In genomic region chr5:181260720-181261319, GRCh38 we compare ENCODE assay signal across 8 cellular contexts. TPM values are rescaled to one million over a fixed set of nuclear protein-coding genes. Genes with fewer than 3 reads are reported as not detected.
DNase-seq lines count a peak whose midpoint lies in the region; ATAC-seq and TF ChIP-seq lines count a peak whose summit lies in the region.

TRIM52 (minus strand) TSS chr5:181261143; CDS start chr5:181260813, 330 bp downstream.

- no peaks in the 10 kb centered on the region for H3K27me3 Mint-ChIP-seq in CD8-positive, alpha-beta memory T cell

- peak within 1 kb of the TSS; percentile 95 to 99 (median 98) for H3K27ac Mint-ChIP-seq in CD8-positive, alpha-beta memory T cell

- peak within 1 kb of the TSS; percentile 99 for H2AFZ ChIP-seq in neural cell (ENCODE audit: low read depth, low read length)

- peak within 1 kb of the TSS; percentile 100 for H3K9ac ChIP-seq in neural cell (ENCODE audit: low read length)
- peak within 1 kb of the TSS; percentile 88 to 100 (median 100) for H3K9ac ChIP-seq in subcutaneous abdominal adipose tissue (ENCODE audit: low read length in 5 of 5)

- in situ Hi-C loops in KBM-7 (cut with MboI; ENCODE audit: low pct_unique_long_range_greater_than_20kb, low sequenced_read_pairs): no loop called here

- H3K9me3 Mint-ChIP-seq in CD8-positive, alpha-beta memory T cell: no peaks in the 10 kb centered on the region

- H3K4me1 ChIP-seq in CD8-positive, alpha-beta memory T cell (ENCODE audit: insufficient read depth, low read length): peaks cover 49% of the 10 kb centered on the region
- H3K4me1 ChIP-seq in subcutaneous abdominal adipose tissue (ENCODE audit: control insufficient read depth in 5 of 5, insufficient read depth in 5 of 5, low read length in 5 of 5): peaks cover 16 to 49% (median 47%) of the 10 kb centered on the region in 5 donors

- no peaks in the 10 kb centered on the region for H3K9me2 ChIP-seq in neural cell (ENCODE audit: insufficient read depth, low read length)

- H3K4me3 ChIP-seq in CD8-positive, alpha-beta memory T cell (ENCODE audit: low read length): peak within 1 kb of the TSS; percentile 99
- H3K4me3 ChIP-seq in fibroblast of mammary gland (ENCODE audit: control insufficient read depth, low read depth, low read length): peak within 1 kb of the TSS; percentile 71
- peak within 1 kb of the TSS; percentile 85 for H3K4me3 ChIP-seq in neural cell (ENCODE audit: low read length)
- peak within 1 kb of the TSS; percentile 95 to 100 (median 99) for H3K4me3 ChIP-seq in subcutaneous abdominal adipose tissue (ENCODE audit: low read depth in 1 of 5, low read length in 5 of 5)

- peaks cover 60% of the 10 kb centered on the region for H3K79me2 ChIP-seq in neural cell (replicated peaks; ENCODE audit: insufficient read depth, low read length)

- H3K4me3 Mint-ChIP-seq in CD8-positive, alpha-beta memory T cell: peak within 1 kb of the TSS; percentile 97 to 99 (median 98)

- peak; percentile 83 to 95 (median 91) for DNase-seq in CD8-positive, alpha-beta memory T cell
- DNase-seq in KBM-7 (peak; percentile 93), activated T-cell treated with anti-CD3 and anti-CD28 coated beads for 4 hours (peak; percentile 87), fibroblast of mammary gland (ENCODE audit: low read depth) (peak; percentile 88), SKM-1 treated with dmso at 0.1 percent for 144 hours (lab: John Stamatoyannopoulos, UW; ENCODE audit: unreplicated experiment) (no peak)

- peak; percentile 48 for TF ChIP-seq EP300 in neural cell (conservative IDR thresholded peaks at IDR 0.05; ENCODE audit: poor library complexity, severe bottlenecking)

- H3K36me3 Mint-ChIP-seq in CD8-positive, alpha-beta memory T cell: peaks cover 5 to 52% (median 13%) of the 10 kb centered on the region in 3 donors

- H3K4me2 ChIP-seq in neural cell (ENCODE audit: low read length): peak within 1 kb of the TSS; percentile 90

- no peaks in the 10 kb centered on the region for H3K27me3 ChIP-seq in CD8-positive, alpha-beta memory T cell (ENCODE audit: insufficient read depth, low read length, poor library complexity, severe bottlenecking)
- H3K27me3 ChIP-seq in neural cell (ENCODE audit: insufficient read depth, low read depth, low read length) (no peaks in the 10 kb centered on the region), subcutaneous abdominal adipose tissue (ENCODE audit: control insufficient read depth in 5 of 5, insufficient read depth in 4 of 5, low read length in 5 of 5) (no peaks in the 10 kb centered on the region)

- POLR2A ChIA-PET in CD8-positive, alpha-beta memory T cell (lab: Charles Lee): interaction anchor here (0.6 to 4.7 kb wide), 10 partner anchors 9 to 458 kb away, joined by 3 to 118 read pairs (median 20); partner anchors contain the start of genes RACK1 and TRIM41

- H3F3A ChIP-seq in neural cell (ENCODE audit: insufficient read depth, low read length, poor library complexity, severe bottlenecking): no peaks in the 10 kb centered on the region

- H4K20me1 ChIP-seq in neural cell (ENCODE audit: insufficient read depth): no peaks in the 10 kb centered on the region

- CTCF ChIA-PET in CD8-positive, alpha-beta memory T cell (lab: Charles Lee): interaction anchor here (1.0 to 3.5 kb wide), 13 partner anchors 9 to 92 kb away, joined by 3 to 39 read pairs (median 8); partner anchors contain the start of genes RACK1, TRIM41 and TRIM7

- TF ChIP-seq CTCF in fibroblast of mammary gland (conservative IDR thresholded peaks at IDR 0.05; ENCODE audit: control insufficient read depth, insufficient read depth, low read depth, low read length): no peak
- TF ChIP-seq CTCF in neural cell (IDR thresholded peaks at IDR 0.05; ENCODE audit: poor library complexity, severe bottlenecking): peak; percentile 40

- H3K27ac ChIP-seq in CD8-positive, alpha-beta memory T cell (ENCODE audit: low read depth, low read length): peak within 1 kb of the TSS; percentile 99
- peak within 1 kb of the TSS; percentile 97 for H3K27ac ChIP-seq in neural cell (ENCODE audit: low read length)
- H3K27ac ChIP-seq in subcutaneous abdominal adipose tissue (ENCODE audit: low read depth, low read length): peak within 1 kb of the TSS; percentile 98

- ATAC-seq in GM21619 (IDR thresholded peaks at IDR 0.05; ENCODE audit: unreplicated experiment): peak; percentile 79

- H3K4me1 Mint-ChIP-seq in CD8-positive, alpha-beta memory T cell: peaks cover 50 to 58% (median 54%) of the 10 kb centered on the region in 3 donors

- H3K9me3 ChIP-seq in CD8-positive, alpha-beta memory T cell (ENCODE audit: low read length): no peaks in the 10 kb centered on the region
- H3K9me3 ChIP-seq in neural cell (ENCODE audit: low read length) (no peaks in the 10 kb centered on the region), subcutaneous abdominal adipose tissue (ENCODE audit: control insufficient read depth in 5 of 5, low read length in 5 of 5) (no peaks in the 10 kb centered on the region)

- peak; percentile 39 for TF ChIP-seq RAD21 in neural cell (conservative IDR thresholded peaks at IDR 0.05)

- H3K36me3 ChIP-seq in CD8-positive, alpha-beta memory T cell (ENCODE audit: insufficient read depth, low read length): peaks cover 7% of the 10 kb centered on the region
- no peaks in the 10 kb centered on the region for H3K36me3 ChIP-seq in neural cell (ENCODE audit: insufficient read depth, low read length)
- H3K36me3 ChIP-seq in subcutaneous abdominal adipose tissue (ENCODE audit: control insufficient read depth in 5 of 5, insufficient read depth in 5 of 5, low read length in 5 of 5): peaks cover 0 to 11% (median 9%) of the 10 kb centered on the region in 5 donors

TF ChIP-seq in neural cell, 6 proteins besides CTCF, POLR2A, EP300 and RAD21:
- peak; percentile 94 for TF ChIP-seq POLR2AphosphoS5 (IDR thresholded peaks at IDR 0.05)
- TF ChIP-seq REST (IDR thresholded peaks at IDR 0.05; ENCODE audit: borderline replicate concordance): peak; percentile 83
- peak; percentile 40 for TF ChIP-seq SMC3 (conservative IDR thresholded peaks at IDR 0.05; ENCODE audit: poor library complexity)
- TF ChIP-seq TAF1 (IDR thresholded peaks at IDR 0.05; ENCODE audit: low read depth): peak; percentile 89
- no peak for TF ChIP-seq EZH2 (IDR thresholded peaks at IDR 0.05; ENCODE audit: borderline replicate concordance, insufficient read depth, low read length, poor library complexity, severe bottlenecking)
- peak; percentile 82 for TF ChIP-seq MXI1 (conservative IDR thresholded peaks at IDR 0.05; ENCODE audit: poor library complexity, severe bottlenecking)
TF ChIP-seq in neural cell: peak in this region for 5.

RNA-seq across cellular contexts. Expression of gene TRIM52, which starts in this region (rescaled TPM):
- 10 to 100 TPM; 14.1 to 17.1 TPM for total RNA-seq in CD8-positive, alpha-beta memory T cell
- 46.3 TPM for polyA plus RNA-seq in CD8-positive, alpha-beta memory T cell
- 42.0 and 47.7 TPM in 2 replicates for polyA plus RNA-seq in neural cell
- 20.0 and 21.6 TPM in 2 replicates for polyA minus RNA-seq in neural cell
